ENCODE assay signal across 2 cellular contexts in the genomic region with DNA sequence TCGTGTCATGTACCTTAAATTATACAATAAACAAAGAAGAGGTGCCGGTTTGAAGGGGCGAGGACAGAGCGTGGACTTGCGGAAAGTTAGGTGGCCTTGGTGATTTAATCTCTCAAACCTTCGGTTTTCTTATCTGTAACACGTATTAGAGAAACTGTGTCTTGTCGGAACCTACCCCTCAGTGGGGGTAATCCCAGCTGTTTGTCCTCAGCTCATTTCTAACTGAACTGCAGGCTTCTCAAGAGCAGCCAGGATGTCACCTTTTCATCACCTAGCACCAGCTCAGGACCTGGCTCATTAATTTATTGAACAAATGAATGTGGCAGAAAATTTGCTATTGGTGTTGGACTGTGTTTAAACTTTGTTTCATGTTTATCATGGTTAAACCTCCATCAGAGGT.
TF ChIP-seq lines count a peak whose summit lies in the region.

No MANE protein-coding gene starts in this region.

TF ChIP-seq in GM23338, 12 proteins besides CTCF, POLR2A, EP300 and RAD21:
- TF ChIP-seq POLR2AphosphoS5 (IDR thresholded peaks at IDR 0.05; ENCODE audit: low read depth), result no peak
- no peak for TF ChIP-seq ZNF114 (CRISPR knock-in tag; IDR thresholded peaks at IDR 0.05)
- TF ChIP-seq, protein P1, sequence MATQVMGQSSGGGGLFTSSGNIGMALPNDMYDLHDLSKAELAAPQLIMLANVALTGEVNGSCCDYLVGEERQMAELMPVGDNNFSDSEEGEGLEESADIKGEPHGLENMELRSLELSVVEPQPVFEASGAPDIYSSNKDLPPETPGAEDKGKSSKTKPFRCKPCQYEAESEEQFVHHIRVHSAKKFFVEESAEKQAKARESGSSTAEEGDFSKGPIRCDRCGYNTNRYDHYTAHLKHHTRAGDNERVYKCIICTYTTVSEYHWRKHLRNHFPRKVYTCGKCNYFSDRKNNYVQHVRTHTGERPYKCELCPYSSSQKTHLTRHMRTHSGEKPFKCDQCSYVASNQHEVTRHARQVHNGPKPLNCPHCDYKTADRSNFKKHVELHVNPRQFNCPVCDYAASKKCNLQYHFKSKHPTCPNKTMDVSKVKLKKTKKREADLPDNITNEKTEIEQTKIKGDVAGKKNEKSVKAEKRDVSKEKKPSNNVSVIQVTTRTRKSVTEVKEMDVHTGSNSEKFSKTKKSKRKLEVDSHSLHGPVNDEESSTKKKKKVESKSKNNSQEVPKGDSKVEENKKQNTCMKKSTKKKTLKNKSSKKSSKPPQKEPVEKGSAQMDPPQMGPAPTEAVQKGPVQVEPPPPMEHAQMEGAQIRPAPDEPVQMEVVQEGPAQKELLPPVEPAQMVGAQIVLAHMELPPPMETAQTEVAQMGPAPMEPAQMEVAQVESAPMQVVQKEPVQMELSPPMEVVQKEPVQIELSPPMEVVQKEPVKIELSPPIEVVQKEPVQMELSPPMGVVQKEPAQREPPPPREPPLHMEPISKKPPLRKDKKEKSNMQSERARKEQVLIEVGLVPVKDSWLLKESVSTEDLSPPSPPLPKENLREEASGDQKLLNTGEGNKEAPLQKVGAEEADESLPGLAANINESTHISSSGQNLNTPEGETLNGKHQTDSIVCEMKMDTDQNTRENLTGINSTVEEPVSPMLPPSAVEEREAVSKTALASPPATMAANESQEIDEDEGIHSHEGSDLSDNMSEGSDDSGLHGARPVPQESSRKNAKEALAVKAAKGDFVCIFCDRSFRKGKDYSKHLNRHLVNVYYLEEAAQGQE (IDR thresholded peaks at IDR 0.05; ENCODE audit: unreplicated experiment), result no peak
- TF ChIP-seq, protein P2, sequence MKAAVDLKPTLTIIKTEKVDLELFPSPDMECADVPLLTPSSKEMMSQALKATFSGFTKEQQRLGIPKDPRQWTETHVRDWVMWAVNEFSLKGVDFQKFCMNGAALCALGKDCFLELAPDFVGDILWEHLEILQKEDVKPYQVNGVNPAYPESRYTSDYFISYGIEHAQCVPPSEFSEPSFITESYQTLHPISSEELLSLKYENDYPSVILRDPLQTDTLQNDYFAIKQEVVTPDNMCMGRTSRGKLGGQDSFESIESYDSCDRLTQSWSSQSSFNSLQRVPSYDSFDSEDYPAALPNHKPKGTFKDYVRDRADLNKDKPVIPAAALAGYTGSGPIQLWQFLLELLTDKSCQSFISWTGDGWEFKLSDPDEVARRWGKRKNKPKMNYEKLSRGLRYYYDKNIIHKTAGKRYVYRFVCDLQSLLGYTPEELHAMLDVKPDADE (IDR thresholded peaks at IDR 0.05), result no peak
- TF ChIP-seq, protein P3, sequence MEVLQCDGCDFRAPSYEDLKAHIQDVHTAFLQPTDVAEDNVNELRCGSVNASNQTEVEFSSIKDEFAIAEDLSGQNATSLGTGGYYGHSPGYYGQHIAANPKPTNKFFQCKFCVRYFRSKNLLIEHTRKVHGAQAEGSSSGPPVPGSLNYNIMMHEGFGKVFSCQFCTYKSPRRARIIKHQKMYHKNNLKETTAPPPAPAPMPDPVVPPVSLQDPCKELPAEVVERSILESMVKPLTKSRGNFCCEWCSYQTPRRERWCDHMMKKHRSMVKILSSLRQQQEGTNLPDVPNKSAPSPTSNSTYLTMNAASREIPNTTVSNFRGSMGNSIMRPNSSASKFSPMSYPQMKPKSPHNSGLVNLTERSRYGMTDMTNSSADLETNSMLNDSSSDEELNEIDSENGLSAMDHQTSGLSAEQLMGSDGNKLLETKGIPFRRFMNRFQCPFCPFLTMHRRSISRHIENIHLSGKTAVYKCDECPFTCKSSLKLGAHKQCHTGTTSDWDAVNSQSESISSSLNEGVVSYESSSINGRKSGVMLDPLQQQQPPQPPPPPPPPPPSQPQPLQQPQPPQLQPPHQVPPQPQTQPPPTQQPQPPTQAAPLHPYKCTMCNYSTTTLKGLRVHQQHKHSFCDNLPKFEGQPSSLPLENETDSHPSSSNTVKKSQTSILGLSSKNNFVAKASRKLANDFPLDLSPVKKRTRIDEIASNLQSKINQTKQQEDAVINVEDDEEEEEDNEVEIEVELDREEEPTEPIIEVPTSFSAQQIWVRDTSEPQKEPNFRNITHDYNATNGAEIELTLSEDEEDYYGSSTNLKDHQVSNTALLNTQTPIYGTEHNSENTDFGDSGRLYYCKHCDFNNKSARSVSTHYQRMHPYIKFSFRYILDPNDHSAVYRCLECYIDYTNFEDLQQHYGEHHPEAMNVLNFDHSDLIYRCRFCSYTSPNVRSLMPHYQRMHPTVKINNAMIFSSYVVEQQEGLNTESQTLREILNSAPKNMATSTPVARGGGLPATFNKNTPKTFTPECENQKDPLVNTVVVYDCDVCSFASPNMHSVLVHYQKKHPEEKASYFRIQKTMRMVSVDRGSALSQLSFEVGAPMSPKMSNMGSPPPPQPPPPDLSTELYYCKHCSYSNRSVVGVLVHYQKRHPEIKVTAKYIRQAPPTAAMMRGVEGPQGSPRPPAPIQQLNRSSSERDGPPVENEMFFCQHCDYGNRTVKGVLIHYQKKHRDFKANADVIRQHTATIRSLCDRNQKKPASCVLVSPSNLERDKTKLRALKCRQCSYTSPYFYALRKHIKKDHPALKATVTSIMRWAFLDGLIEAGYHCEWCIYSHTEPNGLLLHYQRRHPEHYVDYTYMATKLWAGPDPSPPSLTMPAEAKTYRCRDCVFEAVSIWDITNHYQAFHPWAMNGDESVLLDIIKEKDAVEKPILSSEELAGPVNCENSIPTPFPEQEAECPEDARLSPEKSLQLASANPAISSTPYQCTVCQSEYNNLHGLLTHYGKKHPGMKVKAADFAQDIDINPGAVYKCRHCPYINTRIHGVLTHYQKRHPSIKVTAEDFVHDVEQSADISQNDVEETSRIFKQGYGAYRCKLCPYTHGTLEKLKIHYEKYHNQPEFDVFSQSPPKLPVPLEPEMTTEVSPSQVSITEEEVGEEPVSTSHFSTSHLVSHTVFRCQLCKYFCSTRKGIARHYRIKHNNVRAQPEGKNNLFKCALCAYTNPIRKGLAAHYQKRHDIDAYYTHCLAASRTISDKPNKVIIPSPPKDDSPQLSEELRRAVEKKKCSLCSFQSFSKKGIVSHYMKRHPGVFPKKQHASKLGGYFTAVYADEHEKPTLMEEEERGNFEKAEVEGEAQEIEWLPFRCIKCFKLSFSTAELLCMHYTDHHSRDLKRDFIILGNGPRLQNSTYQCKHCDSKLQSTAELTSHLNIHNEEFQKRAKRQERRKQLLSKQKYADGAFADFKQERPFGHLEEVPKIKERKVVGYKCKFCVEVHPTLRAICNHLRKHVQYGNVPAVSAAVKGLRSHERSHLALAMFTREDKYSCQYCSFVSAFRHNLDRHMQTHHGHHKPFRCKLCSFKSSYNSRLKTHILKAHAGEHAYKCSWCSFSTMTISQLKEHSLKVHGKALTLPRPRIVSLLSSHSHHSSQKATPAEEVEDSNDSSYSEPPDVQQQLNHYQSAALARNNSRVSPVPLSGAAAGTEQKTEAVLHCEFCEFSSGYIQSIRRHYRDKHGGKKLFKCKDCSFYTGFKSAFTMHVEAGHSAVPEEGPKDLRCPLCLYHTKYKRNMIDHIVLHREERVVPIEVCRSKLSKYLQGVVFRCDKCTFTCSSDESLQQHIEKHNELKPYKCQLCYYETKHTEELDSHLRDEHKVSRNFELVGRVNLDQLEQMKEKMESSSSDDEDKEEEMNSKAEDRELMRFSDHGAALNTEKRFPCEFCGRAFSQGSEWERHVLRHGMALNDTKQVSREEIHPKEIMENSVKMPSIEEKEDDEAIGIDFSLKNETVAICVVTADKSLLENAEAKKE (CRISPR knock-in tag; IDR thresholded peaks at IDR 0.05), result no peak
- no peak for TF ChIP-seq ZNF331 (CRISPR knock-in tag; IDR thresholded peaks at IDR 0.05; ENCODE audit: low read depth)
- TF ChIP-seq JUNB (IDR thresholded peaks at IDR 0.05; ENCODE audit: unreplicated experiment), result no peak
- TF ChIP-seq CREB1 (CRISPR knock-in tag; IDR thresholded peaks at IDR 0.05; ENCODE audit: low read depth), result no peak

TF ChIP-seq in H1, 55 proteins besides CTCF, POLR2A, EP300 and RAD21:
- TF ChIP-seq, protein P4, sequence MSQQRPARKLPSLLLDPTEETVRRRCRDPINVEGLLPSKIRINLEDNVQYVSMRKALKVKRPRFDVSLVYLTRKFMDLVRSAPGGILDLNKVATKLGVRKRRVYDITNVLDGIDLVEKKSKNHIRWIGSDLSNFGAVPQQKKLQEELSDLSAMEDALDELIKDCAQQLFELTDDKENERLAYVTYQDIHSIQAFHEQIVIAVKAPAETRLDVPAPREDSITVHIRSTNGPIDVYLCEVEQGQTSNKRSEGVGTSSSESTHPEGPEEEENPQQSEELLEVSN (IDR thresholded peaks at IDR 0.05), result no peak
- TF ChIP-seq CREB1 (IDR thresholded peaks at IDR 0.05) (no peak), CHD2 (IDR thresholded peaks at IDR 0.05; ENCODE audit: low read length) (no peak), KDM4A (IDR thresholded peaks at IDR 0.05; ENCODE audit: low read depth, low read length, severe bottlenecking) (no peak), RNF2 (IDR thresholded peaks at IDR 0.05; ENCODE audit: borderline replicate concordance, low read depth, low read length, missing control alignments, poor library complexity, severe bottlenecking) (no peak), SIN3A (conservative IDR thresholded peaks at IDR 0.05 in 1 of 2, IDR thresholded peaks at IDR 0.05 in 1 of 2; ENCODE audit: low read depth in 1 of 2, low read length in 2 of 2) (no peak), TAF7 (optimal IDR thresholded peaks at IDR 0.05; ENCODE audit: borderline replicate concordance, low read depth, low read length) (no peak), CEBPB (IDR thresholded peaks at IDR 0.05; ENCODE audit: low read depth, low read length) (no peak), ZNF274 (IDR thresholded peaks at IDR 0.05; ENCODE audit: borderline replicate concordance, extremely low read depth, low read length) (no peak), POU5F1 (IDR thresholded peaks at IDR 0.05; ENCODE audit: low read depth, low read length) (no peak), SUZ12 (IDR thresholded peaks at IDR 0.05; ENCODE audit: low read length) (no peak), TBP (IDR thresholded peaks at IDR 0.05; ENCODE audit: low read depth, low read length) (no peak), PHF8 (conservative IDR thresholded peaks at IDR 0.05; ENCODE audit: low read depth, low read length) (no peak)
